ENCODE assay signal across 26 cellular contexts in the genomic region with DNA sequence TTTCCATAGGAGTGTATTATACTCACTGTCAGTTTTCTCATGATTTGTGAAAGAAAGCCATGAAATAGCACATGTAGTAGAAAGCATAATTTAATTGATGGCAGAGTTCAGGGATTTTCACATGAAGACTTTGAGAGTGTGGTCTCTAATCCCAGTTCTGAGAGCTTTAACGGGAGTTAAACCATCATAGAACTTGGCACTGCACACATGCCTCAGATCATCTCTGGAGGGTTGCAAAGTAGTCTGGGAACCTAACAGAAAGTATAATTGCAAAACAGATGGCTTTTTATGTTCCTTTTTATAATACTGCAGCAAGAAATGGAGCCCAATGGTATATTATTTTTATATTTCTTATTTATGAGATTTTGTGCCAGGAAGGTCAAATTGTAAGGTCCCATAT.
"Had no signal": no experiment of that assay in that cellular context is flagged by ENCODE, and none has a peak within 500 bp of the region (broad histone marks: within the 10 kb centered on the region; RNA-seq: fewer than 3 reads in every experiment).

No MANE protein-coding gene starts in this region.

- H3K27ac ChIP-seq: ascending aorta had no signal

- H3K4me3 ChIP-seq: ascending aorta had no signal

- H3K4me1 ChIP-seq: ascending aorta had no signal

- H3K27me3 ChIP-seq: ascending aorta had no signal

- H3K36me3 ChIP-seq: ascending aorta had no signal

- ATAC-seq: activated CD8-positive, alpha-beta memory T cell treated with anti-CD3 and anti-CD28 coated beads, Interleukin-2, amount 10 ng/mL, durations not matched to agents 7 days and 5 days; PC-3; T-helper 17 cell had no signal

- DNase-seq: activated B cell treated with CpG ODN at 0.5 μM for 24 hours; activated CD4-positive, alpha-beta T cell treated with anti-CD3 and anti-CD28 coated beads for 1 hour; activated CD4-positive, alpha-beta T cell treated with anti-CD3 and anti-CD28 coated beads, Interleukin-2, amount 10 ng/mL, durations not matched to agents 24 days and 14 days; activated CD4-positive, alpha-beta T cell treated with anti-CD3 and anti-CD28 coated beads, Interleukin-2, amount 50 U/mL, for 48 hours; activated CD8-positive, alpha-beta memory T cell treated with anti-CD3 and anti-CD28 coated beads, Interleukin-2, amount 10 ng/mL, durations not matched to agents 7 days and 5 days; activated effector memory CD4-positive, alpha-beta T cell treated with Interleukin-2 at 50 U/mL for 16 hours; activated naive CD4-positive, alpha-beta T cell; activated T-cell treated with anti-CD3 and anti-CD28 coated beads, Interleukin-2, amount 50 U/mL, for 24 hours; amniotic stem cell; Kasumi-1; KBM-7; NCI-H1105 treated with DMSO at 0.1 percent for 48 hours; NCI-H1436 treated with DMSO at 0.1 percent for 48 hours; NCI-H187; NCI-H2081; NCI-H2171; NCI-H226; NCI-H526; NCI-H774; NK-92 treated with Interleukin-12 subunit alpha and Interleukin-12 subunit beta, amount 100 ng/mL, for 24 hours; PC-3; SIG-M5; T-helper 17 cell; T1000 had no signal

- FAIRE-seq: TTC549 had no signal

- H3K9me3 ChIP-seq: ascending aorta had no signal
